Comparison of ENCODE assay signal across 14 cellular contexts in the genomic region with DNA sequence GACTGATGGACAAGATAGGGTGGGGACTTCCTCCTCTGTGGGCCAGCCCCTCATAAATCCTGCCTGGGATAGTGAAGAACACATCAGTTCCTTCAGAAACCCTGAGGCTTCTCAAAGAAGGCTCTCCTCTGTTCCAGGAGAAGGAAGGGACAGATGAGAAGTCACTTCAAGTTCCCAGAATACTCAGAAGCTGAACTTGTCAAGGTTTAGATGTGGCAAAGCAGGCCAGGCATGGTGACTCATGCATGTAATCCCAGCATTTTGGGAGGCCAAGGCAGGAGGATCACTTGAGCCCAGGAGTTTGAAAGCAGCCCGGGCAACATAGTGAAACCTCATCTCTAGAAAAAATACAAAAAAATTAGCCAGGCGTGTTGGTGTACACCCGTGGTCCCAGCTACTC. TPM values are rescaled to one million over a fixed set of nuclear protein-coding genes. Genes with fewer than 3 reads are reported as not detected.
DNase-seq lines count a peak whose midpoint lies in the region; ATAC-seq and TF ChIP-seq lines count a peak whose summit lies in the region.
"Had no signal": no experiment of that assay in that cellular context is flagged by ENCODE, and none has a peak within 500 bp of the region (broad histone marks: within the 10 kb centered on the region; RNA-seq: fewer than 3 reads in every experiment).

No MANE protein-coding gene starts in this region.

- H3F3A ChIP-seq in MM.1S (ENCODE audit: insufficient read depth, low read length): no peaks in the 10 kb centered on the region

- H3K4me3 ChIP-seq in breast epithelium (no peak overlapping the region), lower lobe of right lung (no peak overlapping the region), stomach (no peak overlapping the region), MM.1S (ENCODE audit: low read length) (no peak overlapping the region)
- H3K4me3 ChIP-seq: GM23338 had no signal

- H3K36me3 ChIP-seq in breast epithelium: peaks cover 18% of the 10 kb centered on the region
- H3K36me3 ChIP-seq in lower lobe of right lung: peaks cover 87% of the 10 kb centered on the region
- H3K36me3 ChIP-seq in stomach: peaks cover 52 to 100% (median 97%) of the 10 kb centered on the region in 4 donors
- H3K36me3 ChIP-seq in MM.1S (replicated peaks; ENCODE audit: insufficient read depth, low read length): no peaks in the 10 kb centered on the region

- TF ChIP-seq POLR2A in breast epithelium (IDR thresholded peaks at IDR 0.05): no peak
- no peak for TF ChIP-seq POLR2A in stomach (IDR thresholded peaks at IDR 0.05)

- no peaks in the 10 kb centered on the region for H3K9me3 ChIP-seq in breast epithelium
- no peaks in the 10 kb centered on the region for H3K9me3 ChIP-seq in lower lobe of right lung
- no peaks in the 10 kb centered on the region for H3K9me3 ChIP-seq in stomach
- no peaks in the 10 kb centered on the region for H3K9me3 ChIP-seq in MM.1S (replicated peaks; ENCODE audit: insufficient read depth, low read length)

- no peak overlapping the region for H3K9ac ChIP-seq in MM.1S (ENCODE audit: low read length)

- no peaks in the 10 kb centered on the region for H3K79me2 ChIP-seq in MM.1S (ENCODE audit: low read length)

- H3K27me3 ChIP-seq in breast epithelium (no peaks in the 10 kb centered on the region), lower lobe of right lung (ENCODE audit: low read depth) (no peaks in the 10 kb centered on the region), stomach (no peaks in the 10 kb centered on the region), MM.1S (replicated peaks; ENCODE audit: insufficient read depth, low read length) (no peaks in the 10 kb centered on the region)

- H3K27ac ChIP-seq in breast epithelium (peak overlapping the region; percentile 89 to 96), lower lobe of right lung (peak overlapping the region; percentile 67), stomach (peak overlapping the region; percentile 7 to 96 (median 81)), MM.1S (ENCODE audit: low read length) (no peak overlapping the region)

- intact Hi-C loops in breast epithelium (cut with DNase I; ENCODE audit: low total_unique reads) (no loop called here), lower lobe of right lung (cut with DNase I) (no loop called here), stomach (cut with DNase I; ENCODE audit: low total_unique reads) (no loop called here)

- peak; percentile 40 for DNase-seq in EH (ENCODE audit: low read depth)
- DNase-seq in breast epithelium (ENCODE audit: low spot score in 2 of 2): no peak
- no peak for DNase-seq in lower lobe of right lung
- no peak for DNase-seq in stomach
- no peak for DNase-seq in NCI-H1105 treated with DMSO at 0.1 percent for 48 hours (lab: John Stamatoyannopoulos, UW)
- DNase-seq in MM.1S: no peak
- DNase-seq: activated CD4-positive, alpha-beta memory T cell treated with anti-CD3 and anti-CD28 coated beads, Interleukin-2, amount 10 ng/mL, durations not matched to agents 7 days and 5 days; activated naive CD8-positive, alpha-beta T cell treated with anti-CD3 and anti-CD28 coated beads for 36 hours; activated T-cell treated with anti-CD3 and anti-CD28 coated beads, Interleukin-2, amount 50 U/mL, for 48 hours; GDM1; NCI-H1048 had no signal

- ATAC-seq in lower lobe of right lung: peak in 1 of 2 donors; percentile 5
- no peak for ATAC-seq in GM21381 (IDR thresholded peaks at IDR 0.05; ENCODE audit: unreplicated experiment)
- no peak for ATAC-seq in HG03378 (IDR thresholded peaks at IDR 0.05; ENCODE audit: unreplicated experiment)

- TF ChIP-seq EP300 in stomach (IDR thresholded peaks at IDR 0.05): no peak

- TF ChIP-seq CTCF in breast epithelium (IDR thresholded peaks at IDR 0.05) (no peak), lower lobe of right lung (IDR thresholded peaks at IDR 0.05) (no peak), stomach (IDR thresholded peaks at IDR 0.05) (no peak), MM.1S (IDR thresholded peaks at IDR 0.05; ENCODE audit: low read length) (no peak)

- H3K4me1 ChIP-seq in breast epithelium: peaks cover 8 to 13% of the 10 kb centered on the region in 2 donors
- H3K4me1 ChIP-seq in lower lobe of right lung: peaks cover 35% of the 10 kb centered on the region
- peaks cover 10 to 63% (median 25%) of the 10 kb centered on the region in 4 donors for H3K4me1 ChIP-seq in stomach
- H3K4me1 ChIP-seq in MM.1S (ENCODE audit: low read length): no peaks in the 10 kb centered on the region

- no peaks in the 10 kb centered on the region for H4K20me1 ChIP-seq in MM.1S (ENCODE audit: insufficient read depth, low read length)

- no peaks in the 10 kb centered on the region for H3K9me2 ChIP-seq in MM.1S (replicated peaks; ENCODE audit: insufficient read depth, low read length)

- H3K4me2 ChIP-seq in MM.1S (ENCODE audit: low read depth, low read length): no peak overlapping the region
- H3K4me2 ChIP-seq: GM23338 had no signal

- 53 to 87% (median 83%) methylated on average over 3 of the region's 3 CpGs for whole genome bisulfite sequencing in stomach, 5 donors

- H2AFZ ChIP-seq in MM.1S (ENCODE audit: low read length): no peak overlapping the region
- H2AFZ ChIP-seq: GM23338 had no signal

RNA-seq across cellular contexts. Expression of gene STOM, which starts 38.5 kb away (rescaled TPM):
- total RNA-seq in breast epithelium (100 to 1,000 TPM; 263 to 444 (median 334) TPM), lower lobe of right lung (479 TPM), stomach (100 to 1,000 TPM in 4 of 5 donors, 10 to 100 TPM in 1; 85.7 to 238 (median 137) TPM)
- 100 to 1,000 TPM in 1 of 3 donors, 10 to 100 TPM in 2; 35.3 to 174 (median 45.6) TPM for polyA plus RNA-seq in stomach
